In genomic region chr3:131794766-131795381, GRCh38 we compare ENCODE assay signal across 9 cellular contexts.
A peak's percentile ranks its signal among the peaks of the same experiment; 100 is the strongest.
DNase-seq lines count a peak whose midpoint lies in the region; ATAC-seq, FAIRE-seq and TF ChIP-seq lines count a peak whose summit lies in the region.
"Had no signal": no experiment of that assay in that cellular context is flagged by ENCODE, and none has a peak within 500 bp of the region (broad histone marks: within the 10 kb centered on the region; RNA-seq: fewer than 3 reads in every experiment).

No MANE protein-coding gene starts in this region.

- no peak overlapping the region for H3K4me3 ChIP-seq in AG04450 (ENCODE audit: low read depth, low read length)
- peak overlapping the region; percentile 58 for H3K4me3 ChIP-seq in Loucy (ENCODE audit: low read length, poor library complexity, severe bottlenecking)
- H3K4me3 ChIP-seq: SJSA1 had no signal

- CTCF ChIA-PET in AG04450 (lab: Charles Lee), result interaction anchor here (0.6 to 7.2 kb wide), 52 partner anchors 9 to 762 kb away, joined by 3 to 264 read pairs (median 4); partner anchors contain the start of gene CPNE4

- peaks cover 0 to 13% (median 9%) of the 10 kb centered on the region in 4 donors for H3K4me1 Mint-ChIP-seq in naive thymus-derived CD8-positive, alpha-beta T cell

- POLR2A ChIA-PET in AG04450 (lab: Yijun Ruan, JAX), result no interaction called here
- POLR2A ChIA-PET in naive thymus-derived CD8-positive, alpha-beta T cell (lab: Charles Lee), result no interaction called here

- H3K4me3 Mint-ChIP-seq in naive thymus-derived CD8-positive, alpha-beta T cell, result no peak overlapping the region

- H3K4me2 ChIP-seq in Loucy (ENCODE audit: low read depth, low read length, poor library complexity, severe bottlenecking), result peak overlapping the region; percentile 83

- no peaks in the 10 kb centered on the region for H3K36me3 ChIP-seq in Loucy (ENCODE audit: insufficient read depth, low read length)
- H3K36me3 ChIP-seq: SJSA1 had no signal

- H2AFZ ChIP-seq in Loucy (ENCODE audit: low read length), result no peak overlapping the region

- no peak overlapping the region for H3K27ac Mint-ChIP-seq in naive thymus-derived CD8-positive, alpha-beta T cell

- no peaks in the 10 kb centered on the region for H3K9me2 ChIP-seq in Loucy (replicated peaks; ENCODE audit: low read depth, low read length)

- ATAC-seq in naive thymus-derived CD8-positive, alpha-beta T cell, result peak in 1 of 2 donors; percentile 44

- H4K20me1 ChIP-seq in Loucy (ENCODE audit: insufficient read depth, low read length, poor library complexity, severe bottlenecking), result no peaks in the 10 kb centered on the region

- peaks cover 6% of the 10 kb centered on the region; the same call in 1 of the 2 replicates for H3F3A ChIP-seq in Loucy (ENCODE audit: low read depth)

- no peak for TF ChIP-seq POLR2A in H54 (IDR thresholded peaks at IDR 0.05; ENCODE audit: low read depth, low read length)

- H3K27ac ChIP-seq in AG04450 (ENCODE audit: low read depth, low read length), result no peak overlapping the region
- H3K27ac ChIP-seq: SJSA1 had no signal

- H3K9me3 Mint-ChIP-seq in naive thymus-derived CD8-positive, alpha-beta T cell, result no peaks in the 10 kb centered on the region

- TF ChIP-seq CTCF in AG04450 (IDR thresholded peaks at IDR 0.05; ENCODE audit: low read depth, low read length), result peak; percentile 93
- peak; percentile 97 for TF ChIP-seq CTCF in Loucy (conservative IDR thresholded peaks at IDR 0.05; ENCODE audit: low read length)

- peaks cover 38% of the 10 kb centered on the region for H3K4me1 ChIP-seq in Loucy (ENCODE audit: insufficient read depth, low read length, poor library complexity, severe bottlenecking)
- H3K4me1 ChIP-seq: SJSA1 had no signal

- FAIRE-seq in H54 (lab: Jason Lieb, UNC), result peak; percentile 89

- peak; percentile 36 for DNase-seq in AG04450 (ENCODE audit: low read depth, low spot score)
- DNase-seq in ELR (ENCODE audit: low read depth), result peak; percentile 66
- DNase-seq in H54 (ENCODE audit: insufficient read length, low spot score), result peak; percentile 18
- DNase-seq in SW480 (ENCODE audit: low spot score), result peak; percentile 55
- peak; percentile 43 for DNase-seq in fibroblast of gingiva (ENCODE audit: low read depth)
- peak in 6 of 10 donors; percentile 1 to 31 (median 8) for DNase-seq in naive thymus-derived CD8-positive, alpha-beta T cell
- no peak for DNase-seq in NK-92 (lab: John Stamatoyannopoulos, UW; ENCODE audit: unreplicated experiment)

- H3K27me3 ChIP-seq in AG04450 (ENCODE audit: control insufficient read depth, insufficient read depth, low read length) (peaks cover 2% of the 10 kb centered on the region), Loucy (ENCODE audit: insufficient read depth, low read length, poor library complexity, severe bottlenecking) (no peaks in the 10 kb centered on the region)
- H3K27me3 ChIP-seq: SJSA1 had no signal

- H3K36me3 Mint-ChIP-seq in naive thymus-derived CD8-positive, alpha-beta T cell, result no peaks in the 10 kb centered on the region

- H3K9me3 ChIP-seq in AG04450 (ENCODE audit: control insufficient read depth, insufficient read depth, low read length) (no peaks in the 10 kb centered on the region), Loucy (ENCODE audit: insufficient read depth, low read depth, low read length) (no peaks in the 10 kb centered on the region)
- H3K9me3 ChIP-seq: SJSA1 had no signal

- no peak overlapping the region for H3K9ac ChIP-seq in Loucy (ENCODE audit: low read depth, low read length, poor library complexity, severe bottlenecking)

- H3K27me3 Mint-ChIP-seq in naive thymus-derived CD8-positive, alpha-beta T cell, result peaks cover 8 to 38% (median 12%) of the 10 kb centered on the region in 5 donors

- no peaks in the 10 kb centered on the region for H3K79me2 ChIP-seq in Loucy (ENCODE audit: insufficient read depth, low read length)
